In the genomic region with DNA sequence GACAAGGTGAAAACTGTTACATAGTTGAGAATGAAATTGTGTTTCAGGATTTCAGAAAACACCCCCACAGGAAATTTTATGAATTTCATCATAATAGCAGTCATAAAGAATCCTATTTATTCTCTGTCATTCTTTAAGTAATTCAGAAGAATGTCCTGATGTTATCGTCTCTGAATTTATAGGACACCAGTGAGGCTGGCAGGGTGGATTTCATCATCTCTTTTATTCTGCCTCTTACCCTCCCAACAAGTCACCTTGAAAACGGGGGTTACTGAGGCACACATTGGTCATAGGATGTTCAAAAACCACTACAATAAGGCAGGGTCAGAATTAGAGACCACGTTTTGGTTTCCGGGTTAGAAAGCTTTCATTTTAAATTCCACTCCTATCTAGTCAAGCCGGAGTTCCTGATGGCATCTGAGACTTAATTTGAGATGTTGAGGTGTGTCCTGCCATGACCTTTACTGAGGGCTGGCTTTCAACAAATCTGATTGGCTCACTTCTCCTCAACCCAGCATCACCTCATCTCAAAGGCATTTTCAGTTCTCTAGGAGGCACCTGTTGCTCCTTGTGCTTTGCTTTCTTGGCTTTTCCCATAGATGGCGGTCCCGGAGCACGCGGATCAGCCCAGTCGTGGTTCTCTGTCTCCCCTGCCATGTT, we compare ENCODE assay signal across 11 cellular contexts.
DNase-seq lines count a peak whose midpoint lies in the region; ATAC-seq, FAIRE-seq and TF ChIP-seq lines count a peak whose summit lies in the region.
"Had no signal": no experiment of that assay in that cellular context is flagged by ENCODE, and none has a peak within 500 bp of the region (broad histone marks: within the 10 kb centered on the region; RNA-seq: fewer than 3 reads in every experiment).

No MANE protein-coding gene starts in this region.

- in situ Hi-C loops in brain microvascular endothelial cell (cut with HindIII; ENCODE audit: low pct_ligation_motif_present, low sequenced_read_pairs): no loop called here

- H3K4me1 ChIP-seq in mucosa of descending colon (ENCODE audit: low read depth): peaks cover 15% of the 10 kb centered on the region
- H3K4me1 ChIP-seq: ascending aorta had no signal

- H3K36me3 ChIP-seq in brain microvascular endothelial cell (replicated peaks): no peaks in the 10 kb centered on the region
- no peaks in the 10 kb centered on the region for H3K36me3 ChIP-seq in mucosa of descending colon (ENCODE audit: low read depth)
- H3K36me3 ChIP-seq: ascending aorta had no signal

- H3K4me3 ChIP-seq in NB4 (ENCODE audit: low read depth, low read length) (peak overlapping the region; percentile 4), brain microvascular endothelial cell (ENCODE audit: low read depth, low read length) (no peak overlapping the region), mucosa of descending colon (no peak overlapping the region)
- H3K4me3 ChIP-seq: ascending aorta had no signal

- FAIRE-seq in D721Med (lab: Jason Lieb, UNC): no peak

- intact Hi-C loops in mucosa of descending colon (cut with DNase I, micrococcal nuclease): no loop called here

- H3K9me3 ChIP-seq in mucosa of descending colon: no peaks in the 10 kb centered on the region
- H3K9me3 ChIP-seq: ascending aorta had no signal

- TF ChIP-seq POLR2A in NB4 (IDR thresholded peaks at IDR 0.05; ENCODE audit: extremely low read depth, insufficient read length): no peak

- TF ChIP-seq CTCF in NB4 (IDR thresholded peaks at IDR 0.05; ENCODE audit: low read depth, low read length) (no peak), brain microvascular endothelial cell (IDR thresholded peaks at IDR 0.05; ENCODE audit: low read depth, low read length, missing control alignments) (peak; percentile 4), mucosa of descending colon (IDR thresholded peaks at IDR 0.05) (no peak), D721Med (IDR thresholded peaks at IDR 0.05; ENCODE audit: insufficient read depth, missing control alignments) (no peak)

- no peaks in the 10 kb centered on the region for H3K27me3 ChIP-seq in brain microvascular endothelial cell (replicated peaks)
- H3K27me3 ChIP-seq: ascending aorta had no signal

- H3K27ac ChIP-seq in brain microvascular endothelial cell: peak overlapping the region; percentile 11
- H3K27ac ChIP-seq: ascending aorta had no signal

- DNase-seq in DMS 273 treated with DMSO at 0.1 percent for 48 hours (lab: John Stamatoyannopoulos, UW) (peak; percentile 26), NB4 (ENCODE audit: low read depth) (peak; percentile 82), brain microvascular endothelial cell (no peak), mucosa of descending colon (peak in 1 of 3 donors; percentile 40), D721Med (ENCODE audit: insufficient read length, low spot score) (no peak), retina (no peak), DMS114 treated with DMSO at 0.1 percent for 48 hours (lab: John Stamatoyannopoulos, UW; ENCODE audit: unreplicated experiment) (no peak), NCI-H446 treated with DMSO at 0.1 percent for 48 hours (lab: John Stamatoyannopoulos, UW) (no peak)
- DNase-seq: DMS79, naive B cell had no signal

- ATAC-seq in mucosa of descending colon: peak; percentile 13

Comparison
In these comparisons a context has a peak if more than half of its experiments do, and no peak if none do; other contexts are left out.
1. DNase-seq: peak in DMS 273 treated with DMSO at 0.1 percent for 48 hours (single experiment) and NB4 (single experiment); none in brain microvascular endothelial cell (single experiment), D721Med (single experiment), retina (single experiment), DMS114 treated with DMSO at 0.1 percent for 48 hours (single experiment) and NCI-H446 treated with DMSO at 0.1 percent for 48 hours (single experiment).